In the genomic region with DNA sequence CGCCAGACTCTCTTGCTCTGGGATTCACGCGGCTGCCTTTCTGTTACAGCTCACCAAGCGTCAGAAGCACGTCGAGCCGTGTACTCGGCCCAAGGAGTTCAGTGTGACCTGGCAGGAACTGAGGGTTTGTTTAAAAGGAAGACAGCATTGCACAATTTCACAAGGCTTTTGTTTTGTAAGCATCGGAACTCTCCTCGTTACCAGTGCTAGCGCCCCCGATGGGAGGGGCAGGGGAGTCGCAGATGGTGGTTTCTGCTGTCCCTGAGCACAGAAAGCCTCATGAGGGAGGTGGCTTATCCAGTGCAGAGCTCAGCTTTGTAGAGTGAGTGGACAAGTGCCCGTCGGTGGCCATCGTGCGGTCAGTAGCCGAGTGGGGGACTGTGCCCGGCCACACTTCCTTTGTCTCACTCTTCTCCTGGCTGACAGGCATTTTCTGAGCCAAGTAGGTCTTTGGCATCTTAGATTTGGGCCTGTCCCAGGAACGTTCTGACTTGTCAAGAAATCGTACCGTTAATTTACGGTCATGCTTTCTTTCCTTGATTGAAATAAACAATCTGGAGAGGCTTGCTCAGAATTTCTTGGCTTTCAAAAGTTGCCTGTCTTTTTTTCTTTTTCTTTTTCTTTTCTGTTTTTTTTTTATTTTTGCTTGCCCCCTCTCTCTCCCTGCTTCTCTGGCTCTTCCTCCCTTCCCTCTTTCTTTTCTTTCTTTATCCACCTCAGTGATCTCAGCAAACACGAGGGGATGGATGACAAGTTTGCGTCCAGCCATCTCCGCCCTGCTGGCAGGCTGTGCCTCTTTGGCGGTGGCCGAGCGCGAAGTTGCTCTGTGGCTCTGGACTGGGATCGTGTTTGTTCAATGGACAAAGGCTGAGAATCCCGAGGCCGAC, we compare ENCODE assay signal across 1 cellular context.
A peak's percentile ranks its signal among the peaks of the same experiment; 100 is the strongest.
TF ChIP-seq lines count a peak whose summit lies in the region.

No MANE protein-coding gene starts in this region.

TF ChIP-seq in HepG2, 621 proteins besides CTCF, POLR2A, EP300 and RAD21 (continued from another document and continues in another):
- TF ChIP-seq, protein P1, sequence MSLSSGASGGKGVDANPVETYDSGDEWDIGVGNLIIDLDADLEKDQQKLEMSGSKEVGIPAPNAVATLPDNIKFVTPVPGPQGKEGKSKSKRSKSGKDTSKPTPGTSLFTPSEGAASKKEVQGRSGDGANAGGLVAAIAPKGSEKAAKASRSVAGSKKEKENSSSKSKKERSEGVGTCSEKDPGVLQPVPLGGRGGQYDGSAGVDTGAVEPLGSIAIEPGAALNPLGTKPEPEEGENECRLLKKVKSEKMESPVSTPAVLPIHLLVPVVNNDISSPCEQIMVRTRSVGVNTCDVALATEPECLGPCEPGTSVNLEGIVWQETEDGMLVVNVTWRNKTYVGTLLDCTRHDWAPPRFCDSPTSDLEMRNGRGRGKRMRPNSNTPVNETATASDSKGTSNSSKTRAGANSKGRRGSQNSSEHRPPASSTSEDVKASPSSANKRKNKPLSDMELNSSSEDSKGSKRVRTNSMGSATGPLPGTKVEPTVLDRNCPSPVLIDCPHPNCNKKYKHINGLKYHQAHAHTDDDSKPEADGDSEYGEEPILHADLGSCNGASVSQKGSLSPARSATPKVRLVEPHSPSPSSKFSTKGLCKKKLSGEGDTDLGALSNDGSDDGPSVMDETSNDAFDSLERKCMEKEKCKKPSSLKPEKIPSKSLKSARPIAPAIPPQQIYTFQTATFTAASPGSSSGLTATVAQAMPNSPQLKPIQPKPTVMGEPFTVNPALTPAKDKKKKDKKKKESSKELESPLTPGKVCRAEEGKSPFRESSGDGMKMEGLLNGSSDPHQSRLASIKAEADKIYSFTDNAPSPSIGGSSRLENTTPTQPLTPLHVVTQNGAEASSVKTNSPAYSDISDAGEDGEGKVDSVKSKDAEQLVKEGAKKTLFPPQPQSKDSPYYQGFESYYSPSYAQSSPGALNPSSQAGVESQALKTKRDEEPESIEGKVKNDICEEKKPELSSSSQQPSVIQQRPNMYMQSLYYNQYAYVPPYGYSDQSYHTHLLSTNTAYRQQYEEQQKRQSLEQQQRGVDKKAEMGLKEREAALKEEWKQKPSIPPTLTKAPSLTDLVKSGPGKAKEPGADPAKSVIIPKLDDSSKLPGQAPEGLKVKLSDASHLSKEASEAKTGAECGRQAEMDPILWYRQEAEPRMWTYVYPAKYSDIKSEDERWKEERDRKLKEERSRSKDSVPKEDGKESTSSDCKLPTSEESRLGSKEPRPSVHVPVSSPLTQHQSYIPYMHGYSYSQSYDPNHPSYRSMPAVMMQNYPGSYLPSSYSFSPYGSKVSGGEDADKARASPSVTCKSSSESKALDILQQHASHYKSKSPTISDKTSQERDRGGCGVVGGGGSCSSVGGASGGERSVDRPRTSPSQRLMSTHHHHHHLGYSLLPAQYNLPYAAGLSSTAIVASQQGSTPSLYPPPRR (CRISPR knock-in tag; IDR thresholded peaks at IDR 0.05; ENCODE audit: borderline replicate concordance), result no peak
- no peak for TF ChIP-seq HES4 (CRISPR knock-in tag; IDR thresholded peaks at IDR 0.05; ENCODE audit: borderline replicate concordance)
- no peak for TF ChIP-seq POGZ (CRISPR knock-in tag; IDR thresholded peaks at IDR 0.05)
- TF ChIP-seq, protein P2, sequence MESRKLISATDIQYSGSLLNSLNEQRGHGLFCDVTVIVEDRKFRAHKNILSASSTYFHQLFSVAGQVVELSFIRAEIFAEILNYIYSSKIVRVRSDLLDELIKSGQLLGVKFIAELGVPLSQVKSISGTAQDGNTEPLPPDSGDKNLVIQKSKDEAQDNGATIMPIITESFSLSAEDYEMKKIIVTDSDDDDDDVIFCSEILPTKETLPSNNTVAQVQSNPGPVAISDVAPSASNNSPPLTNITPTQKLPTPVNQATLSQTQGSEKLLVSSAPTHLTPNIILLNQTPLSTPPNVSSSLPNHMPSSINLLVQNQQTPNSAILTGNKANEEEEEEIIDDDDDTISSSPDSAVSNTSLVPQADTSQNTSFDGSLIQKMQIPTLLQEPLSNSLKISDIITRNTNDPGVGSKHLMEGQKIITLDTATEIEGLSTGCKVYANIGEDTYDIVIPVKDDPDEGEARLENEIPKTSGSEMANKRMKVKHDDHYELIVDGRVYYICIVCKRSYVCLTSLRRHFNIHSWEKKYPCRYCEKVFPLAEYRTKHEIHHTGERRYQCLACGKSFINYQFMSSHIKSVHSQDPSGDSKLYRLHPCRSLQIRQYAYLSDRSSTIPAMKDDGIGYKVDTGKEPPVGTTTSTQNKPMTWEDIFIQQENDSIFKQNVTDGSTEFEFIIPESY (CRISPR knock-in tag; IDR thresholded peaks at IDR 0.05), result peak; percentile 97
- TF ChIP-seq ZNF557 (CRISPR knock-in tag; IDR thresholded peaks at IDR 0.05), result no peak
- no peak for TF ChIP-seq WIZ (CRISPR knock-in tag; IDR thresholded peaks at IDR 0.05)
- no peak for TF ChIP-seq ZNF264 (CRISPR knock-in tag; IDR thresholded peaks at IDR 0.05)
- no peak for TF ChIP-seq ZNF616 (CRISPR knock-in tag; IDR thresholded peaks at IDR 0.05; ENCODE audit: low read depth)
- no peak for TF ChIP-seq GATAD1 (CRISPR knock-in tag; IDR thresholded peaks at IDR 0.05)
- TF ChIP-seq PCBP1 (IDR thresholded peaks at IDR 0.05; ENCODE audit: borderline replicate concordance, low read depth, low read length), result no peak
- peak; percentile 54; the same call in 1 of the 2 replicates for TF ChIP-seq SOX5 (CRISPR knock-in tag; IDR thresholded peaks at IDR 0.05; ENCODE audit: borderline replicate concordance)
- no peak for TF ChIP-seq RFX1 (IDR thresholded peaks at IDR 0.05)
- TF ChIP-seq KDM5A (IDR thresholded peaks at IDR 0.05; ENCODE audit: borderline replicate concordance, low read length), result no peak
- no peak for TF ChIP-seq FOXP1 (IDR thresholded peaks at IDR 0.05)
- 0 out of 2 replicates have a peak, but pooled peaks have one; percentile 37 for TF ChIP-seq FOXP1 (CRISPR knock-in tag; IDR thresholded peaks at IDR 0.05)
- no peak for TF ChIP-seq ZSCAN12 (CRISPR knock-in tag; IDR thresholded peaks at IDR 0.05)
- no peak for TF ChIP-seq ZNF431 (CRISPR knock-in tag; IDR thresholded peaks at IDR 0.05; ENCODE audit: borderline replicate concordance, low read depth)
- 0 out of 2 replicates have a peak, but pooled peaks have one; percentile 34 for TF ChIP-seq SALL1 (CRISPR knock-in tag; IDR thresholded peaks at IDR 0.05)
- no peak for TF ChIP-seq ZSCAN20 (CRISPR knock-in tag; IDR thresholded peaks at IDR 0.05; ENCODE audit: borderline replicate concordance)
- TF ChIP-seq FOSL2 (CRISPR knock-in tag; IDR thresholded peaks at IDR 0.05), result peak; percentile 38
- TF ChIP-seq RXRA (CRISPR knock-in tag; IDR thresholded peaks at IDR 0.05), result peak; percentile 59; the same call in 1 of the 2 replicates
- TF ChIP-seq ZBED4 (CRISPR knock-in tag; IDR thresholded peaks at IDR 0.05; ENCODE audit: borderline replicate concordance), result no peak
- TF ChIP-seq MEF2D (CRISPR knock-in tag; IDR thresholded peaks at IDR 0.05), result no peak
- TF ChIP-seq, protein P3, sequence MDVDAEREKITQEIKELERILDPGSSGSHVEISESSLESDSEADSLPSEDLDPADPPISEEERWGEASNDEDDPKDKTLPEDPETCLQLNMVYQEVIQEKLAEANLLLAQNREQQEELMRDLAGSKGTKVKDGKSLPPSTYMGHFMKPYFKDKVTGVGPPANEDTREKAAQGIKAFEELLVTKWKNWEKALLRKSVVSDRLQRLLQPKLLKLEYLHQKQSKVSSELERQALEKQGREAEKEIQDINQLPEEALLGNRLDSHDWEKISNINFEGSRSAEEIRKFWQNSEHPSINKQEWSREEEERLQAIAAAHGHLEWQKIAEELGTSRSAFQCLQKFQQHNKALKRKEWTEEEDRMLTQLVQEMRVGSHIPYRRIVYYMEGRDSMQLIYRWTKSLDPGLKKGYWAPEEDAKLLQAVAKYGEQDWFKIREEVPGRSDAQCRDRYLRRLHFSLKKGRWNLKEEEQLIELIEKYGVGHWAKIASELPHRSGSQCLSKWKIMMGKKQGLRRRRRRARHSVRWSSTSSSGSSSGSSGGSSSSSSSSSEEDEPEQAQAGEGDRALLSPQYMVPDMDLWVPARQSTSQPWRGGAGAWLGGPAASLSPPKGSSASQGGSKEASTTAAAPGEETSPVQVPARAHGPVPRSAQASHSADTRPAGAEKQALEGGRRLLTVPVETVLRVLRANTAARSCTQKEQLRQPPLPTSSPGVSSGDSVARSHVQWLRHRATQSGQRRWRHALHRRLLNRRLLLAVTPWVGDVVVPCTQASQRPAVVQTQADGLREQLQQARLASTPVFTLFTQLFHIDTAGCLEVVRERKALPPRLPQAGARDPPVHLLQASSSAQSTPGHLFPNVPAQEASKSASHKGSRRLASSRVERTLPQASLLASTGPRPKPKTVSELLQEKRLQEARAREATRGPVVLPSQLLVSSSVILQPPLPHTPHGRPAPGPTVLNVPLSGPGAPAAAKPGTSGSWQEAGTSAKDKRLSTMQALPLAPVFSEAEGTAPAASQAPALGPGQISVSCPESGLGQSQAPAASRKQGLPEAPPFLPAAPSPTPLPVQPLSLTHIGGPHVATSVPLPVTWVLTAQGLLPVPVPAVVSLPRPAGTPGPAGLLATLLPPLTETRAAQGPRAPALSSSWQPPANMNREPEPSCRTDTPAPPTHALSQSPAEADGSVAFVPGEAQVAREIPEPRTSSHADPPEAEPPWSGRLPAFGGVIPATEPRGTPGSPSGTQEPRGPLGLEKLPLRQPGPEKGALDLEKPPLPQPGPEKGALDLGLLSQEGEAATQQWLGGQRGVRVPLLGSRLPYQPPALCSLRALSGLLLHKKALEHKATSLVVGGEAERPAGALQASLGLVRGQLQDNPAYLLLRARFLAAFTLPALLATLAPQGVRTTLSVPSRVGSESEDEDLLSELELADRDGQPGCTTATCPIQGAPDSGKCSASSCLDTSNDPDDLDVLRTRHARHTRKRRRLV (CRISPR knock-in tag; IDR thresholded peaks at IDR 0.05), result no peak
- TF ChIP-seq, protein P4, sequence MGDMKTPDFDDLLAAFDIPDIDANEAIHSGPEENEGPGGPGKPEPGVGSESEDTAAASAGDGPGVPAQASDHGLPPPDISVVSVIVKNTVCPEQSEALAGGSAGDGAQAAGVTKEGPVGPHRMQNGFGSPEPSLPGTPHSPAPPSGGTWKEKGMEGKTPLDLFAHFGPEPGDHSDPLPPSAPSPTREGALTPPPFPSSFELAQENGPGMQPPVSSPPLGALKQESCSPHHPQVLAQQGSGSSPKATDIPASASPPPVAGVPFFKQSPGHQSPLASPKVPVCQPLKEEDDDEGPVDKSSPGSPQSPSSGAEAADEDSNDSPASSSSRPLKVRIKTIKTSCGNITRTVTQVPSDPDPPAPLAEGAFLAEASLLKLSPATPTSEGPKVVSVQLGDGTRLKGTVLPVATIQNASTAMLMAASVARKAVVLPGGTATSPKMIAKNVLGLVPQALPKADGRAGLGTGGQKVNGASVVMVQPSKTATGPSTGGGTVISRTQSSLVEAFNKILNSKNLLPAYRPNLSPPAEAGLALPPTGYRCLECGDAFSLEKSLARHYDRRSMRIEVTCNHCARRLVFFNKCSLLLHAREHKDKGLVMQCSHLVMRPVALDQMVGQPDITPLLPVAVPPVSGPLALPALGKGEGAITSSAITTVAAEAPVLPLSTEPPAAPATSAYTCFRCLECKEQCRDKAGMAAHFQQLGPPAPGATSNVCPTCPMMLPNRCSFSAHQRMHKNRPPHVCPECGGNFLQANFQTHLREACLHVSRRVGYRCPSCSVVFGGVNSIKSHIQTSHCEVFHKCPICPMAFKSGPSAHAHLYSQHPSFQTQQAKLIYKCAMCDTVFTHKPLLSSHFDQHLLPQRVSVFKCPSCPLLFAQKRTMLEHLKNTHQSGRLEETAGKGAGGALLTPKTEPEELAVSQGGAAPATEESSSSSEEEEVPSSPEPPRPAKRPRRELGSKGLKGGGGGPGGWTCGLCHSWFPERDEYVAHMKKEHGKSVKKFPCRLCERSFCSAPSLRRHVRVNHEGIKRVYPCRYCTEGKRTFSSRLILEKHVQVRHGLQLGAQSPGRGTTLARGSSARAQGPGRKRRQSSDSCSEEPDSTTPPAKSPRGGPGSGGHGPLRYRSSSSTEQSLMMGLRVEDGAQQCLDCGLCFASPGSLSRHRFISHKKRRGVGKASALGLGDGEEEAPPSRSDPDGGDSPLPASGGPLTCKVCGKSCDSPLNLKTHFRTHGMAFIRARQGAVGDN (CRISPR knock-in tag; IDR thresholded peaks at IDR 0.05), result peak; percentile 33
- TF ChIP-seq ATF3 (CRISPR knock-in tag; IDR thresholded peaks at IDR 0.05), result no peak
- no peak for TF ChIP-seq NR0B2 (CRISPR knock-in tag; IDR thresholded peaks at IDR 0.05)
- no peak for TF ChIP-seq NR2F6 (IDR thresholded peaks at IDR 0.05)
- TF ChIP-seq NR2F6 (CRISPR knock-in tag; IDR thresholded peaks at IDR 0.05), result 0 out of 2 replicates have a peak, but pooled peaks have one; percentile 30
- no peak for TF ChIP-seq ZFP90 (CRISPR knock-in tag; IDR thresholded peaks at IDR 0.05; ENCODE audit: borderline replicate concordance)
- TF ChIP-seq ZNF709 (CRISPR knock-in tag; IDR thresholded peaks at IDR 0.05), result no peak
